Comparison of ENCODE assay signal across 27 cellular contexts in the genomic region with DNA sequence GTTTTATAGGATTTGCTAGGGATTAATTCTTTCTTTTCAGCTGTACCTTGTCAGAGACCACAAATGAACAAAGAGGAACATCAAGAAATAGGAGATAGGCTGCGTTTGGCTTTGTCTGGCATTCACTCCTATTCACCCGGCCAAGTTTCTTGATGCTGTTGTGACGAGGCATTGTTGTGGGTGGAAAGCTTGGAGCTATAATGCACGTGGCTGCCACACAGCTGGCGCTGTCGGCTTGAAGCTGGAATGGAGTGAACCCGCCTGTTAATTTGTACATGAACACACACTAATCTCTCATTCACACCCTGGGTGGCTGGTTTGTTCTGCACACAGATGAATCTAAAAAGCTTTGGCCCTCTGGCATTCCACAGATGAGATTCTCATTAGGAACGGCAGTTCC.
"Had no signal": no experiment of that assay in that cellular context is flagged by ENCODE, and none has a peak within 500 bp of the region (broad histone marks: within the 10 kb centered on the region; RNA-seq: fewer than 3 reads in every experiment).

No MANE protein-coding gene starts in this region.

- H3K9ac ChIP-seq: SK-N-SH had no signal

- H3K4me1 Mint-ChIP-seq: activated CD4-positive, alpha-beta T cell treated with anti-CD3 and anti-CD28 coated beads, Interleukin-2, amount 10 ng/mL, durations not matched to agents 7 days and 5 days; activated naive CD4-positive, alpha-beta T cell treated with anti-CD3 and anti-CD28 coated beads, Interleukin-2, amount 10 ng/mL, durations not matched to agents 7 days and 5 days; activated naive CD8-positive, alpha-beta T cell treated with anti-CD3 and anti-CD28 coated beads for 36 hours; activated T-helper 17 cell treated with anti-CD3 and anti-CD28 coated beads, Interleukin-2, amount 50 U/mL, for 72 hours had no signal

- H3K27me3 ChIP-seq: Peyer's patch, SJCRH30 had no signal

- H3K36me3 Mint-ChIP-seq: activated CD4-positive, alpha-beta memory T cell treated with anti-CD3 and anti-CD28 coated beads for 36 hours; activated naive CD8-positive, alpha-beta T cell treated with anti-CD3 and anti-CD28 coated beads for 36 hours had no signal

- DNase-seq: activated CD4-positive, alpha-beta memory T cell treated with anti-CD3 and anti-CD28 coated beads for 36 hours; activated CD4-positive, alpha-beta T cell treated with anti-CD3 and anti-CD28 coated beads, Interleukin-2, amount 10 ng/mL, durations not matched to agents 7 days and 5 days; activated CD4-positive, CD25-positive, alpha-beta regulatory T cell; activated gamma-delta T cell; activated naive CD4-positive, alpha-beta T cell treated with anti-CD3 and anti-CD28 coated beads, Interleukin-2, amount 10 ng/mL, durations not matched to agents 7 days and 5 days; activated naive CD8-positive, alpha-beta T cell treated with anti-CD3 and anti-CD28 coated beads for 36 hours; activated T-cell treated with anti-CD3 and anti-CD28 coated beads for 4 hours; activated T-cell treated with anti-CD3 and anti-CD28 coated beads, Interleukin-2, amount 50 U/mL, for 48 hours; aorta; Kasumi-1; KBM-7; NCI-H1048; NCI-H146; NCI-H187 treated with DMSO at 0.1 percent for 48 hours; NCI-H2081 treated with DMSO at 0.1 percent for 48 hours; NCI-H2171; NCI-H226; NCI-H526; NCI-H774; Peyer's patch; Right ventricle myocardium superior; SJCRH30; SK-N-SH; T-helper 1 cell had no signal

- H3K27ac Mint-ChIP-seq: activated CD4-positive, alpha-beta memory T cell treated with anti-CD3 and anti-CD28 coated beads for 36 hours; activated CD4-positive, alpha-beta T cell treated with anti-CD3 and anti-CD28 coated beads, Interleukin-2, amount 10 ng/mL, durations not matched to agents 7 days and 5 days; activated naive CD4-positive, alpha-beta T cell treated with anti-CD3 and anti-CD28 coated beads, Interleukin-2, amount 10 ng/mL, durations not matched to agents 7 days and 5 days; activated naive CD8-positive, alpha-beta T cell treated with anti-CD3 and anti-CD28 coated beads for 36 hours; activated T-helper 17 cell treated with anti-CD3 and anti-CD28 coated beads, Interleukin-2, amount 50 U/mL, for 72 hours had no signal

- H3K36me3 ChIP-seq: Peyer's patch, SJCRH30 had no signal

- ATAC-seq: activated T-helper 17 cell treated with anti-CD3 and anti-CD28 coated beads, Interleukin-2, amount 50 U/mL, for 72 hours had no signal

- H3K4me3 ChIP-seq: Peyer's patch, SJCRH30 had no signal

- H3K4me1 ChIP-seq: Peyer's patch, SJCRH30 had no signal

- H3K4me3 Mint-ChIP-seq: activated CD4-positive, alpha-beta memory T cell treated with anti-CD3 and anti-CD28 coated beads for 36 hours; activated CD4-positive, alpha-beta T cell treated with anti-CD3 and anti-CD28 coated beads, Interleukin-2, amount 10 ng/mL, durations not matched to agents 7 days and 5 days; activated naive CD4-positive, alpha-beta T cell treated with anti-CD3 and anti-CD28 coated beads, Interleukin-2, amount 10 ng/mL, durations not matched to agents 7 days and 5 days; activated naive CD8-positive, alpha-beta T cell treated with anti-CD3 and anti-CD28 coated beads for 36 hours; activated T-helper 17 cell treated with anti-CD3 and anti-CD28 coated beads, Interleukin-2, amount 50 U/mL, for 72 hours had no signal

- H3K9me3 ChIP-seq: Peyer's patch, SJCRH30 had no signal

- H3K27ac ChIP-seq: Peyer's patch, RWPE1, SJCRH30, VCaP had no signal
